In the genomic region with DNA sequence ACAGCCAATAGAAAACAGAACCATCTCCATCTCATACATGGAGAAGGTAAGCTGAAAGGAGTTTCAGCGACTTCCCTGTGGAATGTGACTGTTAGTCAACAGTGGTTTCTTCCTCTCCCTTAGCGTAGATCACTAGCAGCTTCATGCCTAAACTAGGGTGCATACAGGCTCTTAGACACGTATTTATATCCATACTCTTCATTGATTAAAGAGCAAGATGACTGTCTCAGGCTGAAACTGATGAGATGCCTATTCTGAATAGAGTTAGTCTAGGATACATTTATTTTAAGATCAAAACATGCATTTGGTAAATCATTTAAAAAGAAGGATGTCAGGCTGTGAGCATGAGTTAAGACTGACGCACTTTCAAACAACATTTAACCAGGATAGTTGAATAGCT, we compare ENCODE assay signal across 5 cellular contexts.
"Had no signal": no experiment of that assay in that cellular context is flagged by ENCODE, and none has a peak within 500 bp of the region (broad histone marks: within the 10 kb centered on the region; RNA-seq: fewer than 3 reads in every experiment).

No MANE protein-coding gene starts in this region.

- DNase-seq: GOT3, H7, HFFc6 had no signal

- H3K4me1 ChIP-seq: HAP-1 had no signal

- H3K36me3 ChIP-seq: HAP-1 had no signal

- H3K9me3 ChIP-seq: HAP-1 had no signal

- H3K4me3 ChIP-seq: HAP-1 had no signal

- H3K27ac ChIP-seq: HL-60 had no signal
